ENCODE assay signal across 8 cellular contexts in the genomic region with DNA sequence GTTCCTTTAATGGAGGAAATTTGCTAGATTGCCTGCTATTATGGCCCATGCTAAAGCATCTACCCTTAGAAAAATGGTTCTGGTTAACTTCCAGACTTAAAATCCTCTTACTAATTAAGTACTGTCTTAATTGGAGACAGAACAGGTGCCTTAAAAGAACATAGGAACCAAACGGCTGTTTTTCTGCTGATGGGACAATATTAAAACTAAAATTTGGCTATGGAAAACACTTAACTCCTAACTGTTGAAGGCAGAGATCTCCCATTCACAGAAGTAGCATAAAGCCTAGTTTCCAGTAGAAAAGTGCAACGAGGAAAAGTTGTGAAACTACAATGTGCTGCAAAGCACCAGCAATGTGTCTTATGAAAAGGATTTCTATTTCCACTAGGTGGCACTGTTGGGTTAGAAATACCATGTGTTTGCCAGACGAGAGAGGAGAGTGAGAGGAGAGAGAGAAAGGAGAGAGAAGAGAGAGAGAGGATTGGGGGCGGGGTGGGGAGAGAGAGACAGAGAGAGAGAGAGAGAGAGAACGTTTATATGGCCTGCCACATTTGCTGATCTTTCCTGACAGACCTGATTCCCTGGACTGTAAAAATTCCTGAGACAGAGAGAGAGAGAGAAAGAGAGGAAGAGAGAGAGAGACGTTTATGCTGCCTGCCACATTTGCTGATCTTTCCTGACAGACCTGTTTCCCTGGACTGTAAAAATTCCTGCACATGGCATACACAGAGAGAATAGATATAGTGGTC. TPM values are rescaled to one million over a fixed set of nuclear protein-coding genes. Genes with fewer than 3 reads are reported as not detected.
DNase-seq lines count a peak whose midpoint lies in the region; ATAC-seq and TF ChIP-seq lines count a peak whose summit lies in the region.

No MANE protein-coding gene starts in this region.

- peaks cover 8% of the 10 kb centered on the region in 2 donors for H3K27me3 Mint-ChIP-seq in CD4-positive, alpha-beta memory T cell
- peaks cover 13% of the 10 kb centered on the region for H3K27me3 Mint-ChIP-seq in activated CD4-positive, alpha-beta memory T cell treated with anti-CD3 and anti-CD28 coated beads for 36 hours

- CTCF ChIA-PET in CD4-positive, alpha-beta memory T cell (lab: Charles Lee; ENCODE audit: partially characterized antibody) = interaction anchor here (1.4 kb wide), 1 partner anchor 15 kb away, joined by 5 read pairs; no protein-coding TSS in a partner anchor
- CTCF ChIA-PET in activated CD4-positive, alpha-beta memory T cell treated with anti-CD3 and anti-CD28 coated beads for 36 hours (lab: Charles Lee) = interaction anchor here (1.2 to 1.6 kb wide), 2 partner anchors 14 to 185 kb away, joined by 3 to 21 read pairs; no protein-coding TSS in a partner anchor

- peak overlapping the region in 1 of 8 donors; percentile 27 for H3K4me3 Mint-ChIP-seq in CD4-positive, alpha-beta memory T cell
- H3K4me3 Mint-ChIP-seq in activated CD4-positive, alpha-beta memory T cell treated with anti-CD3 and anti-CD28 coated beads for 36 hours = no peak overlapping the region

- no peaks in the 10 kb centered on the region for H3K36me3 Mint-ChIP-seq in CD4-positive, alpha-beta memory T cell
- no peaks in the 10 kb centered on the region for H3K36me3 Mint-ChIP-seq in activated CD4-positive, alpha-beta memory T cell treated with anti-CD3 and anti-CD28 coated beads for 36 hours

- no peak overlapping the region for H3K4me3 ChIP-seq in CD4-positive, alpha-beta memory T cell (ENCODE audit: low read length in 2 of 2)
- H3K4me3 ChIP-seq in ascending aorta = no peak overlapping the region

- no peaks in the 10 kb centered on the region for H3K27me3 ChIP-seq in CD4-positive, alpha-beta memory T cell (ENCODE audit: insufficient read depth, low read length)
- no peaks in the 10 kb centered on the region for H3K27me3 ChIP-seq in ascending aorta

- POLR2A ChIA-PET in CD4-positive, alpha-beta memory T cell (lab: Charles Lee; ENCODE audit: partially characterized antibody) = no interaction called here
- POLR2A ChIA-PET in activated CD4-positive, alpha-beta memory T cell treated with anti-CD3 and anti-CD28 coated beads for 36 hours (lab: Charles Lee) = no interaction called here

- no peaks in the 10 kb centered on the region for H3K36me3 ChIP-seq in CD4-positive, alpha-beta memory T cell (ENCODE audit: insufficient read depth, low read length)
- H3K36me3 ChIP-seq in ascending aorta = no peaks in the 10 kb centered on the region

- TF ChIP-seq CTCF in ascending aorta (IDR thresholded peaks at IDR 0.05) = peak; percentile 18 to 58 (median 56)

- peaks cover 0 to 2% (median under 1%) of the 10 kb centered on the region in 4 donors for H3K4me1 Mint-ChIP-seq in CD4-positive, alpha-beta memory T cell
- no peaks in the 10 kb centered on the region for H3K4me1 Mint-ChIP-seq in activated CD4-positive, alpha-beta memory T cell treated with anti-CD3 and anti-CD28 coated beads for 36 hours (ENCODE audit: low read depth)

- no peak overlapping the region for H3K27ac ChIP-seq in CD4-positive, alpha-beta memory T cell (ENCODE audit: low read depth, low read length)
- H3K27ac ChIP-seq in ascending aorta = no peak overlapping the region

- intact Hi-C loops in CD4-positive, alpha-beta memory T cell (cut with micrococcal nuclease) = no loop called here
- intact Hi-C loops in ascending aorta (cut with DNase I) = loop anchor here (10.0 kb wide), 1 partner anchor 1133 kb away; no protein-coding TSS in a partner anchor
- intact Hi-C loops in activated CD4-positive, alpha-beta memory T cell treated with anti-CD3 and anti-CD28 coated beads for 36 hours (cut with micrococcal nuclease) = no loop called here

- H3K9me3 Mint-ChIP-seq in CD4-positive, alpha-beta memory T cell = peaks cover 0 to 15% (median 9%) of the 10 kb centered on the region in 8 donors
- H3K9me3 Mint-ChIP-seq in activated CD4-positive, alpha-beta memory T cell treated with anti-CD3 and anti-CD28 coated beads for 36 hours = peaks cover 14% of the 10 kb centered on the region

- H3K27ac Mint-ChIP-seq in CD4-positive, alpha-beta memory T cell = peak overlapping the region in 2 of 7 donors; percentile 3 to 12
- no peak overlapping the region for H3K27ac Mint-ChIP-seq in activated CD4-positive, alpha-beta memory T cell treated with anti-CD3 and anti-CD28 coated beads for 36 hours

- H3K9me3 ChIP-seq in CD4-positive, alpha-beta memory T cell (ENCODE audit: control insufficient read depth in 1 of 2, low read length in 2 of 2) = no peaks in the 10 kb centered on the region
- no peaks in the 10 kb centered on the region for H3K9me3 ChIP-seq in ascending aorta

- no peaks in the 10 kb centered on the region for H3K4me1 ChIP-seq in CD4-positive, alpha-beta memory T cell (ENCODE audit: insufficient read depth, low read length)
- H3K4me1 ChIP-seq in ascending aorta = no peaks in the 10 kb centered on the region

- DNase-seq in CD4-positive, alpha-beta memory T cell = peak in 4 of 5 donors; percentile 35 to 44 (median 40)
- DNase-seq in NCI-H2196 treated with DMSO at 0.1 percent for 48 hours (lab: John Stamatoyannopoulos, UW; ENCODE audit: unreplicated experiment) = peak; percentile 32
- DNase-seq in ascending aorta (ENCODE audit: low spot score in 2 of 2) = no peak
- DNase-seq in iPS DF 4.7 (ENCODE audit: extremely low read depth, low spot score) = peak; percentile 74
- DNase-seq in stimulated activated naive CD8-positive, alpha-beta T cell treated with anti-CD3 and anti-CD28 coated beads, Interleukin-15, Interleukin-2, amounts not matched to agents 100 U/mL and 50 U/mL, for 24 hours = no peak
- DNase-seq in activated CD4-positive, alpha-beta memory T cell treated with anti-CD3 and anti-CD28 coated beads for 36 hours = no peak

- ATAC-seq in GM18517 (IDR thresholded peaks at IDR 0.05; ENCODE audit: unreplicated experiment) (peak; percentile 84), HG03060 (IDR thresholded peaks at IDR 0.05; ENCODE audit: low read depth, unreplicated experiment) (peak; percentile 94)
- ATAC-seq in stimulated activated naive CD8-positive, alpha-beta T cell treated with anti-CD3 and anti-CD28 coated beads, Interleukin-15, Interleukin-2, amounts not matched to agents 100 U/mL and 50 U/mL, for 24 hours = peak; percentile 55

RNA-seq across cellular contexts. Expression of gene FAM181B, which starts 51.5 kb away (rescaled TPM):
- total RNA-seq in CD4-positive, alpha-beta memory T cell = under 1 TPM in 1 of 2 experiments, not detected in 1; 0.11 TPM
- polyA plus RNA-seq in CD4-positive, alpha-beta memory T cell = not detected
- total RNA-seq in ascending aorta = not detected
- under 1 TPM in 1 of 2 experiments, not detected in 1; 0.05 TPM for total RNA-seq in activated CD4-positive, alpha-beta memory T cell treated with anti-CD3 and anti-CD28 coated beads for 36 hours

Comparison
In these comparisons a context has a peak if more than half of its experiments do, and no peak if none do; other contexts are left out.
1. DNase-seq: peak in CD4-positive, alpha-beta memory T cell (4 of 5), NCI-H2196 treated with DMSO at 0.1 percent for 48 hours (single experiment) and iPS DF 4.7 (single experiment); none in ascending aorta (0 of 2), stimulated activated naive CD8-positive, alpha-beta T cell treated with anti-CD3 and anti-CD28 coated beads, Interleukin-15, Interleukin-2, amounts not matched to agents 100 U/mL and 50 U/mL, for 24 hours (single experiment) and activated CD4-positive, alpha-beta memory T cell treated with anti-CD3 and anti-CD28 coated beads for 36 hours (single experiment).
2. Peak in every context shown above with its lines, with median percentiles within 50 percentile points of each other: ATAC-seq.